In genomic region chr9:127554966-127555829, GRCh38 we compare ENCODE assay signal across 9 cellular contexts. TPM values are rescaled to one million over a fixed set of nuclear protein-coding genes. Genes with fewer than 3 reads are reported as not detected.
DNase-seq lines count a peak whose midpoint lies in the region; ATAC-seq and TF ChIP-seq lines count a peak whose summit lies in the region.
"Had no signal": no experiment of that assay in that cellular context is flagged by ENCODE, and none has a peak within 500 bp of the region (broad histone marks: within the 10 kb centered on the region; RNA-seq: fewer than 3 reads in every experiment).

No MANE protein-coding gene starts in this region.

- no peak overlapping the region for H3K4me2 ChIP-seq in parathyroid adenoma (ENCODE audit: low read length)

- CTCF ChIA-PET in CD8-positive, alpha-beta memory T cell (lab: Charles Lee) = interaction anchor here (0.7 kb wide), 1 partner anchor 297 kb away, joined by 3 read pairs; no protein-coding TSS in a partner anchor

- no peak overlapping the region for H3K9ac ChIP-seq in parathyroid adenoma

- H3K27me3 ChIP-seq in CD8-positive, alpha-beta memory T cell (ENCODE audit: insufficient read depth, low read length, poor library complexity, severe bottlenecking) = no peaks in the 10 kb centered on the region
- H3K27me3 ChIP-seq in parathyroid adenoma (ENCODE audit: control insufficient read depth, insufficient read depth, low read length) = no peaks in the 10 kb centered on the region
- no peaks in the 10 kb centered on the region for H3K27me3 ChIP-seq in MG63

- no peaks in the 10 kb centered on the region for H3K9me3 Mint-ChIP-seq in CD8-positive, alpha-beta memory T cell
- H3K9me3 Mint-ChIP-seq in effector memory CD8-positive, alpha-beta T cell = no peaks in the 10 kb centered on the region
- H3K9me3 Mint-ChIP-seq in glutamatergic neuron (ENCODE audit: unreplicated experiment) = peaks cover 3% of the 10 kb centered on the region
- H3K9me3 Mint-ChIP-seq: activated naive CD4-positive, alpha-beta T cell treated with anti-CD3 and anti-CD28 coated beads for 36 hours had no signal

- no peak for ATAC-seq in effector memory CD8-positive, alpha-beta T cell (replicated peaks)

- peaks cover 39 to 57% (median 44%) of the 10 kb centered on the region in 3 donors for H3K4me1 Mint-ChIP-seq in CD8-positive, alpha-beta memory T cell
- peaks cover 38 to 43% of the 10 kb centered on the region in 2 donors for H3K4me1 Mint-ChIP-seq in effector memory CD8-positive, alpha-beta T cell (ENCODE audit: low read depth in 2 of 2)
- peaks cover 14% of the 10 kb centered on the region for H3K4me1 Mint-ChIP-seq in glutamatergic neuron (ENCODE audit: low read depth, unreplicated experiment)

- peaks cover 45% of the 10 kb centered on the region for H3K4me1 ChIP-seq in CD8-positive, alpha-beta memory T cell (ENCODE audit: insufficient read depth, low read length)
- peaks cover 39% of the 10 kb centered on the region for H3K4me1 ChIP-seq in parathyroid adenoma

- H3K9me3 ChIP-seq in CD8-positive, alpha-beta memory T cell (ENCODE audit: low read length) = no peaks in the 10 kb centered on the region
- H3K9me3 ChIP-seq in parathyroid adenoma (ENCODE audit: control insufficient read depth, low read length) = no peaks in the 10 kb centered on the region
- H3K9me3 ChIP-seq in MG63 = no peaks in the 10 kb centered on the region

- POLR2A ChIA-PET in CD8-positive, alpha-beta memory T cell (lab: Charles Lee) = interaction anchor here (1.6 kb wide), 1 partner anchor 13 kb away, joined by 6 read pairs; no protein-coding TSS in a partner anchor

- no peaks in the 10 kb centered on the region for H3K27me3 Mint-ChIP-seq in CD8-positive, alpha-beta memory T cell
- H3K27me3 Mint-ChIP-seq in effector memory CD8-positive, alpha-beta T cell = no peaks in the 10 kb centered on the region
- peaks cover 3% of the 10 kb centered on the region for H3K27me3 Mint-ChIP-seq in glutamatergic neuron (ENCODE audit: unreplicated experiment)

- H3K36me3 Mint-ChIP-seq in CD8-positive, alpha-beta memory T cell = no peaks in the 10 kb centered on the region
- no peaks in the 10 kb centered on the region for H3K36me3 Mint-ChIP-seq in effector memory CD8-positive, alpha-beta T cell (ENCODE audit: insufficient read depth)
- H3K36me3 Mint-ChIP-seq in glutamatergic neuron (ENCODE audit: unreplicated experiment) = no peaks in the 10 kb centered on the region

- H2AFZ ChIP-seq in parathyroid adenoma = no peak overlapping the region

- no peaks in the 10 kb centered on the region for H3K36me3 ChIP-seq in CD8-positive, alpha-beta memory T cell (ENCODE audit: insufficient read depth, low read length)
- H3K36me3 ChIP-seq in parathyroid adenoma (ENCODE audit: control insufficient read depth, insufficient read depth, low read length) = no peaks in the 10 kb centered on the region
- peaks cover 63% of the 10 kb centered on the region for H3K36me3 ChIP-seq in MG63

- no peak for DNase-seq in CD8-positive, alpha-beta memory T cell
- DNase-seq in RPMI7951 (ENCODE audit: low read depth) (peak; percentile 61), glutamatergic neuron (no peak), MG63 (no peak), NCI-H2196 treated with DMSO at 0.1 percent for 48 hours (lab: John Stamatoyannopoulos, UW; ENCODE audit: unreplicated experiment) (no peak)
- no peak for DNase-seq in effector memory CD8-positive, alpha-beta T cell
- no peak for DNase-seq in stimulated activated CD4-positive, alpha-beta T cell treated with anti-CD3 and anti-CD28 coated beads, Interleukin-2, amount 100 ng/mL, for 48 hours

- peak overlapping the region in 7 of 8 donors; percentile 17 to 93 (median 84) for H3K27ac Mint-ChIP-seq in CD8-positive, alpha-beta memory T cell
- peak overlapping the region; percentile 86 to 94 for H3K27ac Mint-ChIP-seq in effector memory CD8-positive, alpha-beta T cell
- H3K27ac Mint-ChIP-seq in glutamatergic neuron (ENCODE audit: unreplicated experiment) = no peak overlapping the region
- H3K27ac Mint-ChIP-seq: activated naive CD4-positive, alpha-beta T cell treated with anti-CD3 and anti-CD28 coated beads for 36 hours had no signal

- no peak overlapping the region for H3K4me3 ChIP-seq in CD8-positive, alpha-beta memory T cell (ENCODE audit: low read length)
- H3K4me3 ChIP-seq in parathyroid adenoma (ENCODE audit: low read depth, low read length) (no peak overlapping the region), MG63 (no peak overlapping the region)

- no peak overlapping the region for H3K27ac ChIP-seq in CD8-positive, alpha-beta memory T cell (ENCODE audit: low read depth, low read length)
- peak overlapping the region; percentile 89 for H3K27ac ChIP-seq in parathyroid adenoma

- peaks cover 30% of the 10 kb centered on the region for H3K79me2 ChIP-seq in parathyroid adenoma

- peak overlapping the region in 6 of 7 donors; percentile 51 to 75 (median 62) for H3K4me3 Mint-ChIP-seq in CD8-positive, alpha-beta memory T cell
- H3K4me3 Mint-ChIP-seq in effector memory CD8-positive, alpha-beta T cell = peak overlapping the region; percentile 63 to 71
- H3K4me3 Mint-ChIP-seq in glutamatergic neuron (ENCODE audit: unreplicated experiment) = no peak overlapping the region
- H3K4me3 Mint-ChIP-seq: activated naive CD4-positive, alpha-beta T cell treated with anti-CD3 and anti-CD28 coated beads for 36 hours had no signal

- TF ChIP-seq CTCF in parathyroid adenoma (IDR thresholded peaks at IDR 0.05) (no peak), glutamatergic neuron (IDR thresholded peaks at IDR 0.05; ENCODE audit: partially characterized antibody, unreplicated experiment) (no peak)

RNA-seq across cellular contexts. Expression of gene STXBP1, which starts 56.9 kb away (rescaled TPM):
- 10 to 100 TPM; 14.5 to 15.2 TPM for total RNA-seq in CD8-positive, alpha-beta memory T cell
- 8.2 TPM for polyA plus RNA-seq in CD8-positive, alpha-beta memory T cell
- total RNA-seq in RPMI7951 (2014; rRNA removed; shearing (Covaris generic)) = 10.3 and 12.4 TPM in 2 replicates
- total RNA-seq in glutamatergic neuron (ENCODE audit: unreplicated experiment) = 402 TPM
- 0.36 and 87.7 TPM in 2 replicates for total RNA-seq in MG63 (2014; rRNA removed; shearing (Covaris generic); ENCODE audit: low replicate concordance)
